ENCODE assay signal across 33 cellular contexts in the genomic region with DNA sequence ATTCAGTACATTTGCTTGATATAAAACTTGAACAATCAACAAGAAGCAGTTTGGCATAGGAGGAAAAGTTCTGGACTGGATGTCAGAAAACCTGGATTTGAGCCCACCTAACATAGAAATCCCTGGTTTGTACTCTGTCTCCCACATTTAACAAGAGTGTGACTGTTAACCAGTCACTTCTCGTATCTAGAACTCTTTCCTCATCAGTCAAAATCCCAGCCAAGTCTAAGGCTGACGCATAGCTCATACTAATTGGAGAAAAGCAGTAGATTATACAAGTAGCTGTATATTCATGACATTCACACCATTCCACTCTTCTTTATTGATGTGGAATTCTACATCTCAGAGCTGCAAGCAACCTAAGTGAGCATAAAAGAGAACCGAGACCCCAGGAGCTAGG.
"Had no signal": no experiment of that assay in that cellular context is flagged by ENCODE, and none has a peak within 500 bp of the region (broad histone marks: within the 10 kb centered on the region; RNA-seq: fewer than 3 reads in every experiment).

No MANE protein-coding gene starts in this region.

- H3K27ac Mint-ChIP-seq: activated CD4-positive, alpha-beta memory T cell treated with anti-CD3 and anti-CD28 coated beads for 36 hours; activated CD4-positive, alpha-beta T cell treated with anti-CD3 and anti-CD28 coated beads for 36 hours; activated naive CD4-positive, alpha-beta T cell treated with anti-CD3 and anti-CD28 coated beads for 36 hours; activated naive CD4-positive, alpha-beta T cell treated with anti-CD3 and anti-CD28 coated beads, Interleukin-2, amount 50 U/mL, for 72 hours; activated T-helper 1 cell treated with anti-CD3 and anti-CD28 coated beads, Interleukin-12 subunit alpha, Interleukin-12 subunit beta, Interleukin-2, Interleukin-4 antibody, amounts not matched to agents 30 ng/mL and 10 ng/mL and 1 ng/mL, durations not matched to agents 14 hours and 24 hours and 36 hours; T-helper 1 cell treated with Interleukin-12 subunit alpha and Interleukin-12 subunit beta and Interleukin-4 antibody, amounts not matched to agents 30 μg/mL and 1 μg/mL, for 36 hours; T-helper 2 cell treated with Interferon-gamma antibody and Interleukin-4, amounts not matched to agents 5 μg/mL and 100 μg/mL, for 36 hours; WTC11 had no signal

- H3K9me3 Mint-ChIP-seq: activated CD4-positive, alpha-beta memory T cell treated with anti-CD3 and anti-CD28 coated beads for 36 hours; activated naive CD4-positive, alpha-beta T cell treated with anti-CD3 and anti-CD28 coated beads for 36 hours; activated naive CD4-positive, alpha-beta T cell treated with anti-CD3 and anti-CD28 coated beads, Interleukin-2, amount 50 U/mL, for 72 hours; activated T-cell treated with anti-CD3 and anti-CD28 coated beads, Interleukin-2, amount 50 U/mL, for 4 hours; activated T-helper 1 cell treated with anti-CD3 and anti-CD28 coated beads, Interleukin-12 subunit alpha, Interleukin-12 subunit beta, Interleukin-2, Interleukin-4 antibody, amounts not matched to agents 30 ng/mL and 10 ng/mL and 1 ng/mL, durations not matched to agents 14 hours and 24 hours and 36 hours; T-helper 1 cell treated with Interleukin-12 subunit alpha and Interleukin-12 subunit beta and Interleukin-4 antibody, amounts not matched to agents 30 μg/mL and 1 μg/mL, for 36 hours; T-helper 2 cell treated with Interferon-gamma antibody and Interleukin-4, amounts not matched to agents 5 μg/mL and 100 μg/mL, for 36 hours; WTC11 had no signal

- H3K4me3 ChIP-seq: adrenal gland, MG63, Peyer's patch, SJSA1 had no signal

- DNase-seq: activated CD4-positive, alpha-beta memory T cell treated with anti-CD3 and anti-CD28 coated beads for 36 hours; activated CD4-positive, alpha-beta T cell treated with anti-CD3 and anti-CD28 coated beads for 36 hours; activated CD4-positive, alpha-beta T cell treated with anti-CD3 and anti-CD28 coated beads, Interleukin-2, amount 50 U/mL, for 1 hour; activated CD8-positive, alpha-beta memory T cell treated with anti-CD3 and anti-CD28 coated beads, Interleukin-2, amount 50 U/mL, for 4 hours; activated gamma-delta T cell treated with Interleukin-2 at 50 U/mL for 16 hours; activated naive CD4-positive, alpha-beta T cell treated with anti-CD3 and anti-CD28 coated beads for 36 hours; activated T-cell treated with anti-CD3 and anti-CD28 coated beads for 4 hours; activated T-cell treated with anti-CD3 and anti-CD28 coated beads, Interleukin-2, amount 50 U/mL, for 4 hours; adrenal gland; Kasumi-1; KG1; MG63; NCI-H1048; NCI-H1436 treated with DMSO at 0.1 percent for 48 hours; NCI-H1694 treated with DMSO at 0.1 percent for 48 hours; NCI-H2029; NCI-H2107; NCI-H2171 treated with DMSO at 0.1 percent for 48 hours; NCI-H2227 treated with DMSO at 0.1 percent for 48 hours; NCI-H524 treated with DMSO at 0.1 percent for 48 hours; PC-3; Peyer's patch; RPMI8226; SHP77 treated with DMSO at 0.1 percent for 48 hours; SK-N-SH had no signal

- ATAC-seq: activated CD4-positive, alpha-beta T cell treated with anti-CD3 and anti-CD28 coated beads for 36 hours; activated CD4-positive, CD25-positive, alpha-beta regulatory T cell treated with anti-CD3 and anti-CD28 coated beads, Interleukin-2, amount 50 U/mL, for 24 hours; activated naive CD4-positive, alpha-beta T cell treated with anti-CD3 and anti-CD28 coated beads, Interleukin-2, amount 50 U/mL, for 72 hours; activated T-cell treated with anti-CD3 and anti-CD28 coated beads, Interleukin-2, amount 50 U/mL, for 4 hours; PC-3; WTC11 had no signal

- H3K4me3 Mint-ChIP-seq: activated CD4-positive, alpha-beta memory T cell treated with anti-CD3 and anti-CD28 coated beads for 36 hours; activated CD4-positive, alpha-beta T cell treated with anti-CD3 and anti-CD28 coated beads for 36 hours; activated naive CD4-positive, alpha-beta T cell treated with anti-CD3 and anti-CD28 coated beads for 36 hours; activated T-cell treated with anti-CD3 and anti-CD28 coated beads, Interleukin-2, amount 50 U/mL, for 4 hours; activated T-helper 1 cell treated with anti-CD3 and anti-CD28 coated beads, Interleukin-12 subunit alpha, Interleukin-12 subunit beta, Interleukin-2, Interleukin-4 antibody, amounts not matched to agents 30 ng/mL and 10 ng/mL and 1 ng/mL, durations not matched to agents 14 hours and 24 hours and 36 hours; T-helper 1 cell treated with Interleukin-12 subunit alpha and Interleukin-12 subunit beta and Interleukin-4 antibody, amounts not matched to agents 30 μg/mL and 1 μg/mL, for 36 hours; T-helper 2 cell treated with Interferon-gamma antibody and Interleukin-4, amounts not matched to agents 5 μg/mL and 100 μg/mL, for 36 hours; WTC11 had no signal

- H3K27me3 ChIP-seq: adrenal gland, Peyer's patch, SJSA1 had no signal

- H3K36me3 ChIP-seq: adrenal gland, MG63, Peyer's patch, SJSA1 had no signal

- H3K36me3 Mint-ChIP-seq: activated CD4-positive, alpha-beta memory T cell treated with anti-CD3 and anti-CD28 coated beads for 36 hours; activated naive CD4-positive, alpha-beta T cell treated with anti-CD3 and anti-CD28 coated beads, Interleukin-2, amount 50 U/mL, for 72 hours; WTC11 had no signal

- H3K4me1 ChIP-seq: adrenal gland, Peyer's patch, SJSA1 had no signal

- H3K9ac ChIP-seq: SK-N-SH had no signal

- H3K27ac ChIP-seq: adrenal gland, Peyer's patch, SJSA1 had no signal

- FAIRE-seq: TTC549 had no signal

- H3K9me3 ChIP-seq: adrenal gland, MG63, Peyer's patch, SJSA1, SK-N-SH had no signal

- H3K4me2 ChIP-seq: SK-N-SH had no signal
